In genomic region chr2:127525692-127526141, GRCh38 we compare ENCODE assay signal across 1 cellular context.
A peak's percentile ranks its signal among the peaks of the same experiment; 100 is the strongest.
TF ChIP-seq lines count a peak whose summit lies in the region.

No MANE protein-coding gene starts in this region.

TF ChIP-seq in GM12878, 131 proteins besides CTCF, POLR2A, EP300 and RAD21:
- TF ChIP-seq STAT1 (conservative IDR thresholded peaks at IDR 0.05) (no peak), POU2F2 (IDR thresholded peaks at IDR 0.05; ENCODE audit: borderline replicate concordance, low read depth, low read length) (0 out of 3 replicates have a peak, but pooled peaks have one; percentile 14), NR2C2 (IDR thresholded peaks at IDR 0.05; ENCODE audit: borderline replicate concordance, control insufficient read depth, insufficient read length, low read depth) (no peak), DPF2 (IDR thresholded peaks at IDR 0.05) (peak; percentile 68), BACH1 (IDR thresholded peaks at IDR 0.05; ENCODE audit: borderline replicate concordance) (0 out of 2 replicates have a peak, but pooled peaks have one; percentile 33), SMARCA5 (IDR thresholded peaks at IDR 0.05) (0 out of 2 replicates have a peak, but pooled peaks have one; percentile 53)
